28 cellular contexts compared by ENCODE assay signal in the genomic region with DNA sequence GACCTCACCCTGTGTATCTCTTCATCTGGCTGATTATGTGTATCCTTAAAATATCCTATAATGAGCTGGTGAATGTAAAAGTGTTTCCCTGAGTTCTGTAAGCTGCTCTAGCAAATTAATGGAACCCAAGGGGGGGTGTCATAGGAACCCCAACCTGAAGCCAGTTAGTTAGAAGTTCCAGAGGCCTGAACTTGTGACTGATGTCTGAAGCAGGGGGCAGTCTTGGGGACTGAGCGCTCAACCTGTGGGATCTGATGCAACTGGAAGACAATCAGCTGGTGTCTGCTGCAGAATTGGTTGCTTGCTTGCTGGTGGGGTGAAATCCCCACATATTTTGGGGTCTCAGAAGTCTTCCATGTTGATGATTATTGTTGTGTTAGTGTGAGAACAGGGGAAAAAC.
"Had no signal": no experiment of that assay in that cellular context is flagged by ENCODE, and none has a peak within 500 bp of the region (broad histone marks: within the 10 kb centered on the region; RNA-seq: fewer than 3 reads in every experiment).

No MANE protein-coding gene starts in this region.

- H3K27ac Mint-ChIP-seq: naive thymus-derived CD4-positive, alpha-beta T cell; natural killer cell; nephron; neural progenitor cell; progenitor cell of endocrine pancreas; stimulated activated effector memory CD8-positive, alpha-beta T cell treated with anti-CD3 and anti-CD28 coated beads, Interleukin-12 subunit alpha, Interleukin-12 subunit beta, amount 100 ng/mL, for 72 hours; stimulated activated naive B cell treated with anti-CD40 and anti-IgM and Interleukin-4, amounts not matched to agents 10 μg/mL and 1 μg/mL and 100 μg/mL, for 72 hours; stimulated activated naive CD8-positive, alpha-beta T cell treated with anti-CD3 and anti-CD28 coated beads, Interleukin-15, Interleukin-2, amounts not matched to agents 100 ng/mL and 50 ng/mL, for 24 hours; type B pancreatic cell had no signal

- H3K9ac ChIP-seq: neural progenitor cell, parathyroid adenoma had no signal

- H3K9me3 ChIP-seq: ovary, sigmoid colon, stomach, testis, tibial artery, transverse colon, upper lobe of right lung, uterus had no signal

- H3K4me3 ChIP-seq: neural progenitor cell, ovary, psoas muscle, sigmoid colon, stomach, testis, tibial artery, transverse colon, upper lobe of right lung, uterus had no signal

- H3K9me3 Mint-ChIP-seq: natural killer cell; stimulated activated effector memory CD8-positive, alpha-beta T cell treated with anti-CD3 and anti-CD28 coated beads, Interleukin-12 subunit alpha, Interleukin-12 subunit beta, amount 100 ng/mL, for 72 hours; stimulated activated naive B cell treated with anti-CD40 and anti-IgM and Interleukin-4, amounts not matched to agents 10 μg/mL and 1 μg/mL and 100 μg/mL, for 72 hours; stimulated activated naive CD8-positive, alpha-beta T cell treated with anti-CD3 and anti-CD28 coated beads, Interleukin-15, Interleukin-2, amounts not matched to agents 100 ng/mL and 50 ng/mL, for 24 hours had no signal

- H3K36me3 ChIP-seq: neural progenitor cell, ovary, sigmoid colon, stomach, tibial artery, transverse colon, upper lobe of right lung, uterus had no signal

- H3K4me1 ChIP-seq: parathyroid adenoma, psoas muscle, testis had no signal

- H3K27ac ChIP-seq: neural progenitor cell, ovary, parathyroid adenoma, psoas muscle, sigmoid colon, stomach, testis, tibial artery, transverse colon, upper lobe of right lung, uterus had no signal

- H3K79me2 ChIP-seq: parathyroid adenoma had no signal

- H3K36me3 Mint-ChIP-seq: naive thymus-derived CD4-positive, alpha-beta T cell; natural killer cell; stimulated activated effector memory CD8-positive, alpha-beta T cell treated with anti-CD3 and anti-CD28 coated beads, Interleukin-12 subunit alpha, Interleukin-12 subunit beta, amount 100 ng/mL, for 72 hours; stimulated activated naive B cell treated with anti-CD40 and anti-IgM and Interleukin-4, amounts not matched to agents 10 μg/mL and 1 μg/mL and 100 μg/mL, for 72 hours; type B pancreatic cell had no signal

- H3K4me2 ChIP-seq: neural progenitor cell had no signal

- H3K4me3 Mint-ChIP-seq: naive thymus-derived CD4-positive, alpha-beta T cell; natural killer cell; nephron; neural progenitor cell; stimulated activated effector memory CD8-positive, alpha-beta T cell treated with anti-CD3 and anti-CD28 coated beads, Interleukin-12 subunit alpha, Interleukin-12 subunit beta, amount 100 ng/mL, for 72 hours; stimulated activated naive B cell treated with anti-CD40 and anti-IgM and Interleukin-4, amounts not matched to agents 10 μg/mL and 1 μg/mL and 100 μg/mL, for 72 hours; stimulated activated naive CD8-positive, alpha-beta T cell treated with anti-CD3 and anti-CD28 coated beads, Interleukin-15, Interleukin-2, amounts not matched to agents 100 ng/mL and 50 ng/mL, for 24 hours; type B pancreatic cell had no signal

- FAIRE-seq: small intestine had no signal

- DNase-seq: naive thymus-derived CD4-positive, alpha-beta T cell; natural killer cell; occipital lobe; ovary; posterior cingulate gyrus; psoas muscle; right cardiac atrium; sigmoid colon; small intestine; stimulated activated CD4-positive, alpha-beta T cell treated with anti-CD3 and anti-CD28 coated beads, Interleukin-15, amount 100 ng/mL, for 24 hours; stimulated activated CD4-positive, alpha-beta T cell treated with anti-CD3 and anti-CD28 coated beads, Interleukin-2, amount 100 ng/mL, for 24 hours; stimulated activated CD4-positive, alpha-beta T cell treated with anti-CD3 and anti-CD28 coated beads, Interleukin-2, amount 100 ng/mL, for 48 hours; stimulated activated CD4-positive, alpha-beta T cell treated with anti-CD3 and anti-CD28 coated beads, Interleukin-4, amount 100 ng/mL, for 24 hours; stimulated activated naive B cell treated with anti-CD40 and anti-IgM and Interleukin-4, amounts not matched to agents 10 μg/mL and 1 μg/mL and 100 μg/mL, for 72 hours; stimulated activated naive CD4-positive, alpha-beta T cell treated with Interleukin-2 at 50 U/mL for 16 hours; stomach; testis; tibial artery; transverse colon; upper lobe of right lung; uterus had no signal

- ATAC-seq: naive thymus-derived CD4-positive, alpha-beta T cell; natural killer cell; psoas muscle; right cardiac atrium; stimulated activated effector memory CD8-positive, alpha-beta T cell treated with anti-CD3 and anti-CD28 coated beads, Interleukin-12 subunit alpha, Interleukin-12 subunit beta, amount 100 ng/mL, for 72 hours; stimulated activated naive B cell treated with anti-CD40 and anti-IgM and Interleukin-4, amounts not matched to agents 10 μg/mL and 1 μg/mL and 100 μg/mL, for 72 hours; upper lobe of right lung had no signal

- H3K27me3 ChIP-seq: ovary, testis, uterus had no signal

- H3K4me1 Mint-ChIP-seq: natural killer cell had no signal

- H2AFZ ChIP-seq: neural progenitor cell, parathyroid adenoma had no signal
